In genomic region chr3:111998661-111999641, GRCh38 we compare ENCODE assay signal across 9 cellular contexts. TPM values are rescaled to one million over a fixed set of nuclear protein-coding genes. Genes with fewer than 3 reads are reported as not detected.
DNase-seq lines count a peak whose midpoint lies in the region; ATAC-seq and TF ChIP-seq lines count a peak whose summit lies in the region.
"Had no signal": no experiment of that assay in that cellular context is flagged by ENCODE, and none has a peak within 500 bp of the region (broad histone marks: within the 10 kb centered on the region; RNA-seq: fewer than 3 reads in every experiment).

Gene TAGLN3 (plus strand): TSS chr3:111998922. CDS start chr3:111999423, 501 bp downstream.

- TF ChIP-seq CTCF in lower leg skin (IDR thresholded peaks at IDR 0.05), result no peak

- H3K27ac ChIP-seq in substantia nigra (ENCODE audit: low read depth, low read length, poor library complexity, severe bottlenecking), result peak within 1 kb of the TSS; percentile 22

- intact Hi-C loops in lower leg skin (cut with DNase I; ENCODE audit: low total_unique reads), result no loop called here

- DNase-seq in DMS53 (lab: John Stamatoyannopoulos, UW) (peak; percentile 72), NCI-H82 treated with DMSO at 0.1 percent for 48 hours (lab: John Stamatoyannopoulos, UW; ENCODE audit: unreplicated experiment) (peak; percentile 87), dermis blood vessel endothelial cell (peak; percentile 34), lower leg skin (ENCODE audit: low spot score in 2 of 2) (no peak), substantia nigra (lab: John Stamatoyannopoulos, UW) (peak in 28 of 49 donors; percentile 10 to 65 (median 25)), SKM-1 (lab: John Stamatoyannopoulos, UW; ENCODE audit: unreplicated experiment) (no peak)

- WGBS in lower leg skin, 2 donors, result 7 to 12% methylated on average over 39 to 41 of the region's 41 CpGs

- ATAC-seq in HG02642 (IDR thresholded peaks at IDR 0.05; ENCODE audit: poor library complexity, unreplicated experiment), result peak; percentile 57
- no peak for ATAC-seq in HG02938 (IDR thresholded peaks at IDR 0.05; ENCODE audit: unreplicated experiment)
- ATAC-seq: K562 had no signal

- H3K4me3 ChIP-seq in lower leg skin (ENCODE audit: low read depth, poor library complexity, severe bottlenecking), result peak within 1 kb of the TSS; percentile 5
- H3K4me3 ChIP-seq: K562 had no signal

- no peak for TF ChIP-seq POLR2A in lower leg skin (IDR thresholded peaks at IDR 0.05)

RNA-seq across cellular contexts. Expression of gene TAGLN3, which starts in this region (rescaled TPM):
- total RNA-seq in dermis blood vessel endothelial cell (0.19 and 0.85 TPM in 2 replicates), lower leg skin (under 1 TPM in 2 of 4 donors, not detected in 2; 0.37 to 0.68 TPM)
- total RNA-seq: K562 had no signal

Comparison
In these comparisons a context has a peak if more than half of its experiments do, and no peak if none do; other contexts are left out.
1. Peak in DNase-seq in dermis blood vessel endothelial cell; RNA of the gene not detected or under 1 TPM.
2. DNase-seq: peak in DMS53 (single experiment), NCI-H82 treated with DMSO at 0.1 percent for 48 hours (single experiment) and substantia nigra (28 of 49); none in lower leg skin (0 of 2) and SKM-1 (single experiment).